27 cellular contexts compared by ENCODE assay signal in the genomic region with DNA sequence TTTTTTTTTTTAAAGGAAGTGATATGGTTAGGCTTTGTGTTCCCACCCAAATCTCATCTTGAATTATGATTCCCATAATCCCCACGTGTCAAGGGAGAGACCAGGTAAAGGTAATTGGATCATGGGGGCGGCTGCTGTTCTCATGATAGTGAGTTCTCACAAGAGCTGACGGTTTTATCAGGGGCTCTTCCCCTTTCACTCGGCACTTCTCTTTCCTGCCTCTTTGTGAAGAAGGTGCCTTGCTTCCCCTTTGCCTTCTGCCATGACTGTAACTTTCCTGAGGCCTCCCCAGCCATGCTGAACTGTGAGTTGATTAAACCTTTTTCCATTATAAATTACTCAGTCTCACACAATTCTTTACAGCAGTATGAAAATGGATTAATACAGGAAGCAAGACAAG.
DNase-seq lines count a peak whose midpoint lies in the region; ATAC-seq and TF ChIP-seq lines count a peak whose summit lies in the region.
"Had no signal": no experiment of that assay in that cellular context is flagged by ENCODE, and none has a peak within 500 bp of the region (broad histone marks: within the 10 kb centered on the region; RNA-seq: fewer than 3 reads in every experiment).

No MANE protein-coding gene starts in this region.

- BruUV-seq in OCI-LY7 (replicated peaks; lab: Mats Ljungman, UMichigan), result no TSS peak

- peaks cover 8% of the 10 kb centered on the region for H3K4me1 Mint-ChIP-seq in stimulated activated naive CD8-positive, alpha-beta T cell treated with anti-CD3 and anti-CD28 coated beads, Interleukin-15, amount 100 ng/mL, for 72 hours
- peaks cover 15% of the 10 kb centered on the region for H3K4me1 Mint-ChIP-seq in dendritic cell treated with granulocyte-macrophage colony-stimulating factor and Interleukin-4, amounts not matched to agents 40 ng/mL and 50 ng/mL, for 4 days (ENCODE audit: low read depth)

- DNase-seq in stimulated activated naive CD8-positive, alpha-beta T cell treated with anti-CD3 and anti-CD28 coated beads, Interleukin-15, amount 100 ng/mL, for 72 hours, result no peak
- DNase-seq in stimulated activated naive CD8-positive, alpha-beta T cell treated with anti-CD3 and anti-CD28 coated beads, Interleukin-15, Interleukin-2, amounts not matched to agents 100 U/mL and 50 U/mL, for 24 hours, result no peak
- DNase-seq in OCI-LY7 (ENCODE audit: low spot score) (peak; percentile 3), coronary artery (ENCODE audit: low spot score) (no peak), NCI-H526 (lab: John Stamatoyannopoulos, UW) (no peak), NCI-H1417 (lab: John Stamatoyannopoulos, UW) (no peak)
- DNase-seq: activated CD8-positive, alpha-beta T cell treated with anti-CD3 and anti-CD28 coated beads, Interleukin-2, amount 10 ng/mL, durations not matched to agents 7 days and 5 days; aorta; CD8-positive, alpha-beta T cell; colonic mucosa; DMS 273 treated with DMSO at 0.1 percent for 48 hours; esophagus squamous epithelium; left colon; mesenchymal stem cell; NCI-H1105 treated with DMSO at 0.1 percent for 48 hours; NCI-H2029; NCI-H226; NCI-H748 treated with DMSO at 0.1 percent for 48 hours; PC-9; SW 1271; thyroid gland had no signal

- no peaks in the 10 kb centered on the region for H3K9me3 Mint-ChIP-seq in stimulated activated naive CD8-positive, alpha-beta T cell treated with anti-CD3 and anti-CD28 coated beads, Interleukin-15, amount 100 ng/mL, for 72 hours
- H3K9me3 Mint-ChIP-seq in dendritic cell treated with granulocyte-macrophage colony-stimulating factor and Interleukin-4, amounts not matched to agents 40 ng/mL and 50 ng/mL, for 4 days, result peaks cover 12% of the 10 kb centered on the region
- H3K9me3 Mint-ChIP-seq: activated naive CD4-positive, alpha-beta T cell treated with anti-CD3 and anti-CD28 coated beads, Interleukin-2, amount 50 U/mL, for 72 hours; CD8-positive, alpha-beta T cell; stimulated activated naive CD8-positive, alpha-beta T cell treated with anti-CD3 and anti-CD28 coated beads, Interleukin-15, Interleukin-2, amounts not matched to agents 100 ng/mL and 50 ng/mL, for 24 hours had no signal

- H3K27ac ChIP-seq in OCI-LY7 (ENCODE audit: low read depth, low read length, poor library complexity, severe bottlenecking), result no peak overlapping the region
- no peak overlapping the region for H3K27ac ChIP-seq in coronary artery
- H3K27ac ChIP-seq: colonic mucosa, esophagus squamous epithelium, PC-9, thyroid gland had no signal

- peak overlapping the region; percentile 42 to 80 for H3K27ac Mint-ChIP-seq in stimulated activated naive CD8-positive, alpha-beta T cell treated with anti-CD3 and anti-CD28 coated beads, Interleukin-15, amount 100 ng/mL, for 72 hours
- peak overlapping the region; percentile 82 for H3K27ac Mint-ChIP-seq in dendritic cell treated with granulocyte-macrophage colony-stimulating factor and Interleukin-4, amounts not matched to agents 40 ng/mL and 50 ng/mL, for 4 days
- H3K27ac Mint-ChIP-seq: activated CD8-positive, alpha-beta T cell treated with anti-CD3 and anti-CD28 coated beads, Interleukin-2, amount 10 ng/mL, durations not matched to agents 7 days and 5 days; activated naive CD4-positive, alpha-beta T cell treated with anti-CD3 and anti-CD28 coated beads, Interleukin-2, amount 50 U/mL, for 72 hours; CD8-positive, alpha-beta T cell had no signal

- ATAC-seq in stimulated activated naive CD8-positive, alpha-beta T cell treated with anti-CD3 and anti-CD28 coated beads, Interleukin-15, amount 100 ng/mL, for 72 hours, result no peak
- no peak for ATAC-seq in stimulated activated naive CD8-positive, alpha-beta T cell treated with anti-CD3 and anti-CD28 coated beads, Interleukin-15, Interleukin-2, amounts not matched to agents 100 U/mL and 50 U/mL, for 24 hours
- ATAC-seq in GM18868 (IDR thresholded peaks at IDR 0.05; ENCODE audit: unreplicated experiment), result no peak
- ATAC-seq: activated CD4-positive, CD25-positive, alpha-beta regulatory T cell treated with anti-CD3 and anti-CD28 coated beads, Interleukin-2, amount 50 U/mL, for 24 hours; activated CD8-positive, alpha-beta T cell treated with anti-CD3 and anti-CD28 coated beads, Interleukin-2, amount 10 ng/mL, durations not matched to agents 7 days and 5 days; activated naive CD4-positive, alpha-beta T cell treated with anti-CD3 and anti-CD28 coated beads, Interleukin-2, amount 50 U/mL, for 72 hours; CD8-positive, alpha-beta T cell; left colon; Right ventricle myocardium inferior had no signal

- no peaks in the 10 kb centered on the region for H3K36me3 ChIP-seq in OCI-LY7 (ENCODE audit: insufficient read depth, low read length)
- H3K36me3 ChIP-seq: colonic mucosa, esophagus squamous epithelium, thyroid gland had no signal

- no peaks in the 10 kb centered on the region for H3K27me3 Mint-ChIP-seq in stimulated activated naive CD8-positive, alpha-beta T cell treated with anti-CD3 and anti-CD28 coated beads, Interleukin-15, amount 100 ng/mL, for 72 hours
- no peaks in the 10 kb centered on the region for H3K27me3 Mint-ChIP-seq in dendritic cell treated with granulocyte-macrophage colony-stimulating factor and Interleukin-4, amounts not matched to agents 40 ng/mL and 50 ng/mL, for 4 days
- H3K27me3 Mint-ChIP-seq: stimulated activated naive CD8-positive, alpha-beta T cell treated with anti-CD3 and anti-CD28 coated beads, Interleukin-15, Interleukin-2, amounts not matched to agents 100 ng/mL and 50 ng/mL, for 24 hours had no signal

- H3K4me3 Mint-ChIP-seq in stimulated activated naive CD8-positive, alpha-beta T cell treated with anti-CD3 and anti-CD28 coated beads, Interleukin-15, amount 100 ng/mL, for 72 hours, result no peak overlapping the region
- peak overlapping the region; percentile 27 for H3K4me3 Mint-ChIP-seq in dendritic cell treated with granulocyte-macrophage colony-stimulating factor and Interleukin-4, amounts not matched to agents 40 ng/mL and 50 ng/mL, for 4 days
- H3K4me3 Mint-ChIP-seq: activated CD8-positive, alpha-beta T cell treated with anti-CD3 and anti-CD28 coated beads, Interleukin-2, amount 10 ng/mL, durations not matched to agents 7 days and 5 days; CD8-positive, alpha-beta T cell; stimulated activated naive CD8-positive, alpha-beta T cell treated with anti-CD3 and anti-CD28 coated beads, Interleukin-15, Interleukin-2, amounts not matched to agents 100 ng/mL and 50 ng/mL, for 24 hours had no signal

- H3K79me2 ChIP-seq in OCI-LY7 (ENCODE audit: insufficient read depth, low read depth, low read length), result no peaks in the 10 kb centered on the region

- H2AFZ ChIP-seq in OCI-LY7 (ENCODE audit: low read length), result no peak overlapping the region; the same call in 1 of the 2 replicates
- H2AFZ ChIP-seq: PC-9 had no signal

- POLR2A ChIA-PET in OCI-LY7 (lab: Charles Lee), result interaction anchor here (0.7 kb wide), 1 partner anchor 307 kb away, joined by 3 read pairs; no protein-coding TSS in a partner anchor

- no peak overlapping the region for H3K4me2 ChIP-seq in OCI-LY7 (ENCODE audit: low read length)
- H3K4me2 ChIP-seq: PC-9 had no signal

- H3K9me2 ChIP-seq in OCI-LY7 (ENCODE audit: insufficient read depth, low read length), result no peaks in the 10 kb centered on the region

- no peaks in the 10 kb centered on the region for H3K36me3 Mint-ChIP-seq in dendritic cell treated with granulocyte-macrophage colony-stimulating factor and Interleukin-4, amounts not matched to agents 40 ng/mL and 50 ng/mL, for 4 days (ENCODE audit: low read depth)
- H3K36me3 Mint-ChIP-seq: activated naive CD4-positive, alpha-beta T cell treated with anti-CD3 and anti-CD28 coated beads, Interleukin-2, amount 50 U/mL, for 72 hours had no signal

- intact Hi-C loops in OCI-LY7 (cut with micrococcal nuclease; ENCODE audit: unreplicated experiment), result loop anchor here (10.0 kb wide), 1 partner anchor 247 kb away; no protein-coding TSS in a partner anchor
- intact Hi-C loops in dendritic cell treated with granulocyte-macrophage colony-stimulating factor and Interleukin-4, amounts not matched to agents 40 ng/mL and 50 ng/mL, for 4 days (cut with micrococcal nuclease), result loop anchor here (5.0 kb wide), 1 partner anchor 250 kb away; no protein-coding TSS in a partner anchor

- H3K9me3 ChIP-seq in OCI-LY7 (ENCODE audit: low read length), result no peaks in the 10 kb centered on the region
- H3K9me3 ChIP-seq: colonic mucosa, esophagus squamous epithelium, thyroid gland had no signal

- TF ChIP-seq CTCF in OCI-LY7 (conservative IDR thresholded peaks at IDR 0.05; ENCODE audit: low read length), result no peak
- no peak for TF ChIP-seq CTCF in coronary artery (IDR thresholded peaks at IDR 0.05)

- no peaks in the 10 kb centered on the region for H4K20me1 ChIP-seq in OCI-LY7 (ENCODE audit: insufficient read depth, low read length)

- CTCF ChIA-PET in OCI-LY7 (lab: Charles Lee; ENCODE audit: unreplicated experiment), result no interaction called here

- no peaks in the 10 kb centered on the region for H3K4me1 ChIP-seq in OCI-LY7 (ENCODE audit: insufficient read depth, low read length, poor library complexity, severe bottlenecking)
- H3K4me1 ChIP-seq: colonic mucosa, esophagus squamous epithelium, thyroid gland had no signal

- H3K4me3 ChIP-seq in OCI-LY7 (ENCODE audit: low read depth, low read length, poor library complexity, severe bottlenecking) (no peak overlapping the region), coronary artery (no peak overlapping the region)
- H3K4me3 ChIP-seq: colonic mucosa, esophagus squamous epithelium, PC-9, thyroid gland had no signal
